ENCODE assay signal across 25 cellular contexts in the genomic region with DNA sequence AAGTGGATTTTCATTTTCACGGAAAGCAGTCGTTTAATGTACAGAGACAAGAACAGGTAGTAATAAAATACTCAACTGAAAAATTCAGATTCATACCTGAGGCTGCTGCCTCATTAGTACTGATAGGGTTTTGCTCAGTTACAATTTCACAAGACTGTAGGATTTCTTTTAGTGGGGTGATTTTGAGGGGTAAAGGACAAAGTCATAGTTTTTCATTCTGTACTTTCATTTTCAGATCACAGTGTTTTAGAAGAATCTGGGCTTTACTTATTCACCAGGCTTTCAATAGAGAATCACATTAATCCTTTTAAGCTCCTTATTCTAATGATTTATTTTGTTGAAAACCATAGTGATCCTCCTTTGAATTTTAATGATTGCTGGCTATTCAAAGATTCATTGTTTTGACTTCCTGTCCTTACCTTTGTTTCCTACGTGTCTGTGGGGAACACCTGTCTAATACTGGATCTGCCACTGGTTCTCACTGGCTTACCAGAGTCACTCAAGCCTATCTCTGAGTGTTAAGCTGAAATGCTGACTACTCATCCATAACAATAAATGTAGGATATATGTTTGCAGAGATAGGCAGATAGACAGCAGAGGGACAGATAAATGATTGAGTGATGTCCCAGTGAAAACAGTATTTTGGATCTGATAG.
DNase-seq lines count a peak whose midpoint lies in the region; ATAC-seq and TF ChIP-seq lines count a peak whose summit lies in the region.
"Had no signal": no experiment of that assay in that cellular context is flagged by ENCODE, and none has a peak within 500 bp of the region (broad histone marks: within the 10 kb centered on the region; RNA-seq: fewer than 3 reads in every experiment).

No MANE protein-coding gene starts in this region.

- ATAC-seq in GM21526 (IDR thresholded peaks at IDR 0.05; ENCODE audit: low FRiP score, unreplicated experiment) (no peak), GM18519 (IDR thresholded peaks at IDR 0.05; ENCODE audit: low FRiP score, unreplicated experiment) (no peak)
- ATAC-seq: activated CD8-positive, alpha-beta T cell treated with anti-CD3 and anti-CD28 coated beads for 36 hours; CD8-positive, alpha-beta T cell; lower lobe of right lung; Panc1; right cardiac atrium; stimulated activated memory B cell treated with anti-CD40 and anti-IgM and Interleukin-4, amounts not matched to agents 10 μg/mL and 1 μg/mL and 100 μg/mL, for 72 hours; T-cell had no signal

- DNase-seq in NCI-H2196 (lab: John Stamatoyannopoulos, UW; ENCODE audit: unreplicated experiment) (peak; percentile 19), NCI-H2196 treated with DMSO at 0.1 percent for 48 hours (lab: John Stamatoyannopoulos, UW; ENCODE audit: unreplicated experiment) (no peak), NCI-H146 (lab: John Stamatoyannopoulos, UW) (peak; percentile 80), NCI-H69 (lab: John Stamatoyannopoulos, UW) (peak; percentile 18), ovary (no peak)
- DNase-seq: activated CD8-positive, alpha-beta T cell treated with anti-CD3 and anti-CD28 coated beads for 36 hours; activated effector memory CD4-positive, alpha-beta T cell treated with Interleukin-2 at 50 U/mL for 16 hours; activated naive CD8-positive, alpha-beta T cell treated with anti-CD3 and anti-CD28 coated beads for 36 hours; activated T-cell treated with anti-CD3 and anti-CD28 coated beads for 4 hours; CD8-positive, alpha-beta T cell; KG1; lower lobe of right lung; MV-4-11; NCI-H2081 treated with DMSO at 0.1 percent for 48 hours; nephron progenitor cell; right cardiac atrium; stimulated activated CD4-positive, alpha-beta T cell treated with anti-CD3 and anti-CD28 coated beads, Interleukin-4, amount 100 ng/mL, for 1 hour; T-cell had no signal

- TF ChIP-seq CTCF in neural cell (IDR thresholded peaks at IDR 0.05; ENCODE audit: poor library complexity, severe bottlenecking): no peak
- TF ChIP-seq CTCF in ovary (IDR thresholded peaks at IDR 0.05): no peak

- intact Hi-C loops in ovary (cut with DNase I): no loop called here

- no peak overlapping the region for H3K4me3 ChIP-seq in neural cell (ENCODE audit: low read length)
- no peak overlapping the region for H3K4me3 ChIP-seq in ovary
- H3K4me3 ChIP-seq: lower lobe of right lung, suprapubic skin had no signal

- 64 to 77% (median 76%) methylated on average over 3 of the region's 3 CpGs for WGBS in ovary, 3 donors

- no peak overlapping the region for H3K9ac ChIP-seq in neural cell (ENCODE audit: low read length)
- H3K9ac ChIP-seq: parathyroid adenoma had no signal

- H3K27me3 ChIP-seq in neural cell (ENCODE audit: insufficient read depth, low read depth, low read length) (no peaks in the 10 kb centered on the region), ovary (no peaks in the 10 kb centered on the region)
- H3K27me3 ChIP-seq: suprapubic skin had no signal

- no peak for TF ChIP-seq RAD21 in neural cell (conservative IDR thresholded peaks at IDR 0.05)

- H3F3A ChIP-seq in neural cell (ENCODE audit: insufficient read depth, low read length, poor library complexity, severe bottlenecking): no peaks in the 10 kb centered on the region

- H3K79me2 ChIP-seq in neural cell (replicated peaks; ENCODE audit: insufficient read depth, low read length): no peaks in the 10 kb centered on the region
- H3K79me2 ChIP-seq: parathyroid adenoma had no signal

- no peak for TF ChIP-seq POLR2A in ovary (IDR thresholded peaks at IDR 0.05)

- H3K9me2 ChIP-seq in neural cell (ENCODE audit: insufficient read depth, low read length): no peaks in the 10 kb centered on the region

- H4K20me1 ChIP-seq in neural cell (ENCODE audit: insufficient read depth): no peaks in the 10 kb centered on the region

- H3K27ac ChIP-seq in neural cell (ENCODE audit: low read length): no peak overlapping the region
- H3K27ac ChIP-seq in ovary: no peak overlapping the region
- H3K27ac ChIP-seq: lower lobe of right lung, parathyroid adenoma, suprapubic skin had no signal

- peaks cover under 1% of the 10 kb centered on the region for H3K4me1 ChIP-seq in ovary (ENCODE audit: insufficient read depth)
- H3K4me1 ChIP-seq: lower lobe of right lung, parathyroid adenoma, suprapubic skin had no signal

- TF ChIP-seq EP300 in neural cell (conservative IDR thresholded peaks at IDR 0.05; ENCODE audit: poor library complexity, severe bottlenecking): peak; percentile 67
- no peak for TF ChIP-seq EP300 in ovary (IDR thresholded peaks at IDR 0.05)

- H3K9me3 ChIP-seq in neural cell (ENCODE audit: low read length): no peaks in the 10 kb centered on the region
- H3K9me3 ChIP-seq in ovary: no peaks in the 10 kb centered on the region
- H3K9me3 ChIP-seq: lower lobe of right lung, suprapubic skin had no signal

- no peak overlapping the region for H2AFZ ChIP-seq in neural cell (ENCODE audit: low read depth, low read length)
- H2AFZ ChIP-seq: parathyroid adenoma had no signal

- peaks cover 10% of the 10 kb centered on the region for H3K36me3 ChIP-seq in neural cell (ENCODE audit: insufficient read depth, low read length)
- no peaks in the 10 kb centered on the region for H3K36me3 ChIP-seq in ovary
- H3K36me3 ChIP-seq: lower lobe of right lung, suprapubic skin had no signal

- no peak overlapping the region for H3K4me2 ChIP-seq in neural cell (ENCODE audit: low read length)

TF ChIP-seq in neural cell, 6 proteins besides CTCF, POLR2A, EP300 and RAD21:
- TF ChIP-seq SMC3 (conservative IDR thresholded peaks at IDR 0.05; ENCODE audit: poor library complexity) (no peak), MXI1 (conservative IDR thresholded peaks at IDR 0.05; ENCODE audit: poor library complexity, severe bottlenecking) (no peak), EZH2 (IDR thresholded peaks at IDR 0.05; ENCODE audit: borderline replicate concordance, insufficient read depth, low read length, poor library complexity, severe bottlenecking) (no peak), POLR2AphosphoS5 (IDR thresholded peaks at IDR 0.05) (no peak), REST (IDR thresholded peaks at IDR 0.05; ENCODE audit: borderline replicate concordance) (no peak), TAF1 (IDR thresholded peaks at IDR 0.05; ENCODE audit: low read depth) (no peak)

Comparison
In these comparisons a context has a peak if more than half of its experiments do, and no peak if none do; other contexts are left out.
1. DNase-seq: peak in NCI-H2196 (single experiment), NCI-H146 (single experiment) and NCI-H69 (single experiment); none in NCI-H2196 treated with DMSO at 0.1 percent for 48 hours (single experiment) and ovary (0 of 5).